ENCODE assay signal across 1 cellular context in genomic region chr17:19720631-19721426, GRCh38.
TF ChIP-seq lines count a peak whose summit lies in the region.

No MANE protein-coding gene starts in this region.

TF ChIP-seq in H1, 55 proteins besides CTCF, POLR2A, EP300 and RAD21:
- TF ChIP-seq ATF3 (IDR thresholded peaks at IDR 0.05; ENCODE audit: insufficient read depth, low read depth, low read length) = no peak
- no peak for TF ChIP-seq CHD7 (IDR thresholded peaks at IDR 0.05; ENCODE audit: insufficient replicate concordance, low read length)
- no peak for TF ChIP-seq CBX8 (IDR thresholded peaks at IDR 0.05; ENCODE audit: borderline replicate concordance, low read depth, low read length)
- TF ChIP-seq RFX5 (IDR thresholded peaks at IDR 0.05; ENCODE audit: borderline replicate concordance, low read depth, low read length) = no peak
- no peak for TF ChIP-seq MAX (IDR thresholded peaks at IDR 0.05)
- no peak for TF ChIP-seq CHD2 (IDR thresholded peaks at IDR 0.05; ENCODE audit: low read length)
- TF ChIP-seq TAF7 (optimal IDR thresholded peaks at IDR 0.05; ENCODE audit: borderline replicate concordance, low read depth, low read length) = no peak
- TF ChIP-seq RNF2 (IDR thresholded peaks at IDR 0.05; ENCODE audit: borderline replicate concordance, low read depth, low read length, missing control alignments, poor library complexity, severe bottlenecking) = no peak
- no peak for TF ChIP-seq SP1 (IDR thresholded peaks at IDR 0.05; ENCODE audit: low read depth, low read length)
- no peak for TF ChIP-seq SP2 (IDR thresholded peaks at IDR 0.05; ENCODE audit: low read length)
- TF ChIP-seq KDM4A (IDR thresholded peaks at IDR 0.05; ENCODE audit: low read depth, low read length, severe bottlenecking) = no peak
